ENCODE assay signal across 8 cellular contexts in the genomic region with DNA sequence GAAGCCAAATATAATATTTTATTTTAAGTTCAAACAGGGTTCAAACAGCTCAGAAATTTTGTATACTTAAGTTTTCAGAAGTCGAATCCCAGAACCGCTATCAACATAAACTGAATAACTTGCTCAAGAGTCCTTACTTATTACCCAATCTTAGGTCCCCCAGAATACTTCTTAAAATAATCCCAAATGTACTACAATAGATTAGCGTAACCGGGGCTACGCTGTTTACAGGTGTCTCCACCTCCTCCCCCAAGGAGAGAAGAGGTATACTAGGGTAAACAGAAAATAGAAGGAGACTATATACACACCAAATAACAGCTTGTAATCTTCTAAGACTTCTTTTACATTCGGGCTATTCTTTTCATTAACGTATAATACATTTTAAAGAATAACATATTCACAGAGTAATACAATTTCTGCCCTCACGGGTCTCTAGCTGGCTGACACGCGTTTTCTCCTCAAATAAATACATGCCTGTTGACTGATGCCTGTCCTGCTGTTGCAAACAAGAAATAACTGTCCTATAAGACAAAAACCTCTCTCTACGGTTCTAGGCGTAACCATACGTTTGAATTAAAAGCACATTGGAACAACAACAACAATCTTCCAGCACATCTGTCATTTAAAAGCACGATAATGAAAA. TPM values are rescaled to one million over a fixed set of nuclear protein-coding genes. Genes with fewer than 3 reads are reported as not detected.
DNase-seq lines count a peak whose midpoint lies in the region; ATAC-seq and TF ChIP-seq lines count a peak whose summit lies in the region.

No MANE protein-coding gene starts in this region.

- peaks cover 18% of the 10 kb centered on the region for H3K4me1 Mint-ChIP-seq in WTC11

- H3K27ac ChIP-seq in C4-2B (peak overlapping the region; percentile 86), HL-60 (replicated peaks) (peak overlapping the region; percentile 90)

- no peaks in the 10 kb centered on the region for H3K27me3 Mint-ChIP-seq in WTC11 (ENCODE audit: low read depth)

- no peak for TF ChIP-seq CTCF in C4-2B (conservative IDR thresholded peaks at IDR 0.05)
- no peak for TF ChIP-seq CTCF in HL-60 (IDR thresholded peaks at IDR 0.05; ENCODE audit: insufficient read depth, low read length)
- no peak for TF ChIP-seq CTCF in WTC11 (IDR thresholded peaks at IDR 0.05)

- POLR2A ChIA-PET in WTC11 (lab: Charles Lee) = interaction anchor here (2.6 kb wide), 1 partner anchor 79 kb away, joined by 11 read pairs; a partner anchor contains a TSS

- H3K4me3 ChIP-seq in HL-60 (replicated peaks; ENCODE audit: insufficient read depth, low read length) (peak overlapping the region; percentile 91), skeletal muscle cell (ENCODE audit: low read depth, low read length) (peak overlapping the region; percentile 86)

- ATAC-seq in WTC11 = no peak
- ATAC-seq in GM21390 (IDR thresholded peaks at IDR 0.05; ENCODE audit: unreplicated experiment) = no peak
- ATAC-seq in HG02970 (IDR thresholded peaks at IDR 0.05; ENCODE audit: low FRiP score, unreplicated experiment) = no peak

- H3K36me3 Mint-ChIP-seq in WTC11 = no peaks in the 10 kb centered on the region

- CTCF ChIA-PET in WTC11 (lab: Charles Lee) = interaction anchor here (1.2 to 1.9 kb wide), 2 partner anchors 33 to 66 kb away, joined by 3 to 13 read pairs; no protein-coding TSS in a partner anchor

- H3K27ac Mint-ChIP-seq in WTC11 = peak overlapping the region; percentile 66

- DNase-seq in HL-60 (ENCODE audit: low read depth in 1 of 2, low spot score in 1 of 2) (no peak), WTC11 (ENCODE audit: low spot score) (no peak), germinal center (ENCODE audit: low spot score) (peak; percentile 41), skeletal muscle cell (ENCODE audit: low read depth) (no peak), occipital lobe (lab: John Stamatoyannopoulos, UW) (no peak)

- peak overlapping the region; percentile 88 for H3K4me3 Mint-ChIP-seq in WTC11

- H3K9me3 Mint-ChIP-seq in WTC11 = no peaks in the 10 kb centered on the region

- H3K27me3 ChIP-seq in HL-60 (ENCODE audit: insufficient read depth, poor library complexity, severe bottlenecking) = no peaks in the 10 kb centered on the region

TF ChIP-seq in WTC11, 78 proteins besides CTCF, POLR2A, EP300 and RAD21 (continues in another document):
- no peak for TF ChIP-seq CREB1 (CRISPR knock-in tag; IDR thresholded peaks at IDR 0.05)
- TF ChIP-seq, protein P1, sequence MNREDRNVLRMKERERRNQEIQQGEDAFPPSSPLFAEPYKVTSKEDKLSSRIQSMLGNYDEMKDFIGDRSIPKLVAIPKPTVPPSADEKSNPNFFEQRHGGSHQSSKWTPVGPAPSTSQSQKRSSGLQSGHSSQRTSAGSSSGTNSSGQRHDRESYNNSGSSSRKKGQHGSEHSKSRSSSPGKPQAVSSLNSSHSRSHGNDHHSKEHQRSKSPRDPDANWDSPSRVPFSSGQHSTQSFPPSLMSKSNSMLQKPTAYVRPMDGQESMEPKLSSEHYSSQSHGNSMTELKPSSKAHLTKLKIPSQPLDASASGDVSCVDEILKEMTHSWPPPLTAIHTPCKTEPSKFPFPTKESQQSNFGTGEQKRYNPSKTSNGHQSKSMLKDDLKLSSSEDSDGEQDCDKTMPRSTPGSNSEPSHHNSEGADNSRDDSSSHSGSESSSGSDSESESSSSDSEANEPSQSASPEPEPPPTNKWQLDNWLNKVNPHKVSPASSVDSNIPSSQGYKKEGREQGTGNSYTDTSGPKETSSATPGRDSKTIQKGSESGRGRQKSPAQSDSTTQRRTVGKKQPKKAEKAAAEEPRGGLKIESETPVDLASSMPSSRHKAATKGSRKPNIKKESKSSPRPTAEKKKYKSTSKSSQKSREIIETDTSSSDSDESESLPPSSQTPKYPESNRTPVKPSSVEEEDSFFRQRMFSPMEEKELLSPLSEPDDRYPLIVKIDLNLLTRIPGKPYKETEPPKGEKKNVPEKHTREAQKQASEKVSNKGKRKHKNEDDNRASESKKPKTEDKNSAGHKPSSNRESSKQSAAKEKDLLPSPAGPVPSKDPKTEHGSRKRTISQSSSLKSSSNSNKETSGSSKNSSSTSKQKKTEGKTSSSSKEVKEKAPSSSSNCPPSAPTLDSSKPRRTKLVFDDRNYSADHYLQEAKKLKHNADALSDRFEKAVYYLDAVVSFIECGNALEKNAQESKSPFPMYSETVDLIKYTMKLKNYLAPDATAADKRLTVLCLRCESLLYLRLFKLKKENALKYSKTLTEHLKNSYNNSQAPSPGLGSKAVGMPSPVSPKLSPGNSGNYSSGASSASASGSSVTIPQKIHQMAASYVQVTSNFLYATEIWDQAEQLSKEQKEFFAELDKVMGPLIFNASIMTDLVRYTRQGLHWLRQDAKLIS (CRISPR knock-in tag; IDR thresholded peaks at IDR 0.05; ENCODE audit: borderline replicate concordance) = no peak
- TF ChIP-seq SOX15 (CRISPR knock-in tag; IDR thresholded peaks at IDR 0.05) = no peak
- TF ChIP-seq, protein P2, sequence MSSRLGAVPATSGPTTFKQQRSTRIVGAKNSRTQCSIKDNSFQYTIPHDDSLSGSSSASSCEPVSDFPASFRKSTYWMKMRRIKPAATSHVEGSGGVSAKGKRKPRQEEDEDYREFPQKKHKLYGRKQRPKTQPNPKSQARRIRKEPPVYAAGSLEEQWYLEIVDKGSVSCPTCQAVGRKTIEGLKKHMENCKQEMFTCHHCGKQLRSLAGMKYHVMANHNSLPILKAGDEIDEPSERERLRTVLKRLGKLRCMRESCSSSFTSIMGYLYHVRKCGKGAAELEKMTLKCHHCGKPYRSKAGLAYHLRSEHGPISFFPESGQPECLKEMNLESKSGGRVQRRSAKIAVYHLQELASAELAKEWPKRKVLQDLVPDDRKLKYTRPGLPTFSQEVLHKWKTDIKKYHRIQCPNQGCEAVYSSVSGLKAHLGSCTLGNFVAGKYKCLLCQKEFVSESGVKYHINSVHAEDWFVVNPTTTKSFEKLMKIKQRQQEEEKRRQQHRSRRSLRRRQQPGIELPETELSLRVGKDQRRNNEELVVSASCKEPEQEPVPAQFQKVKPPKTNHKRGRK (CRISPR knock-in tag; IDR thresholded peaks at IDR 0.05; ENCODE audit: borderline replicate concordance) = no peak
- TF ChIP-seq NFE2L1 (CRISPR knock-in tag; IDR thresholded peaks at IDR 0.05) = no peak
- TF ChIP-seq, protein P3, sequence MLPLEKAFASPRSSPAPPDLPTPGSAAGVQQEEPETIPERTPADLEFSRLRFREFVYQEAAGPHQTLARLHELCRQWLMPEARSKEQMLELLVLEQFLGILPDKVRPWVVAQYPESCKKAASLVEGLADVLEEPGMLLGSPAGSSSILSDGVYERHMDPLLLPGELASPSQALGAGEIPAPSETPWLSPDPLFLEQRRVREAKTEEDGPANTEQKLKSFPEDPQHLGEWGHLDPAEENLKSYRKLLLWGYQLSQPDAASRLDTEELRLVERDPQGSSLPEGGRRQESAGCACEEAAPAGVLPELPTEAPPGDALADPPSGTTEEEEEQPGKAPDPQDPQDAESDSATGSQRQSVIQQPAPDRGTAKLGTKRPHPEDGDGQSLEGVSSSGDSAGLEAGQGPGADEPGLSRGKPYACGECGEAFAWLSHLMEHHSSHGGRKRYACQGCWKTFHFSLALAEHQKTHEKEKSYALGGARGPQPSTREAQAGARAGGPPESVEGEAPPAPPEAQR (CRISPR knock-in tag; IDR thresholded peaks at IDR 0.05) = no peak
- TF ChIP-seq PRRX2 (CRISPR knock-in tag; IDR thresholded peaks at IDR 0.05) = no peak
- TF ChIP-seq ESRRA (CRISPR knock-in tag; IDR thresholded peaks at IDR 0.05; ENCODE audit: borderline replicate concordance) = no peak
- no peak for TF ChIP-seq OVOL2 (CRISPR knock-in tag; IDR thresholded peaks at IDR 0.05; ENCODE audit: borderline replicate concordance)
- no peak for TF ChIP-seq NFATC4 (CRISPR knock-in tag; IDR thresholded peaks at IDR 0.05)
- TF ChIP-seq, protein P4, sequence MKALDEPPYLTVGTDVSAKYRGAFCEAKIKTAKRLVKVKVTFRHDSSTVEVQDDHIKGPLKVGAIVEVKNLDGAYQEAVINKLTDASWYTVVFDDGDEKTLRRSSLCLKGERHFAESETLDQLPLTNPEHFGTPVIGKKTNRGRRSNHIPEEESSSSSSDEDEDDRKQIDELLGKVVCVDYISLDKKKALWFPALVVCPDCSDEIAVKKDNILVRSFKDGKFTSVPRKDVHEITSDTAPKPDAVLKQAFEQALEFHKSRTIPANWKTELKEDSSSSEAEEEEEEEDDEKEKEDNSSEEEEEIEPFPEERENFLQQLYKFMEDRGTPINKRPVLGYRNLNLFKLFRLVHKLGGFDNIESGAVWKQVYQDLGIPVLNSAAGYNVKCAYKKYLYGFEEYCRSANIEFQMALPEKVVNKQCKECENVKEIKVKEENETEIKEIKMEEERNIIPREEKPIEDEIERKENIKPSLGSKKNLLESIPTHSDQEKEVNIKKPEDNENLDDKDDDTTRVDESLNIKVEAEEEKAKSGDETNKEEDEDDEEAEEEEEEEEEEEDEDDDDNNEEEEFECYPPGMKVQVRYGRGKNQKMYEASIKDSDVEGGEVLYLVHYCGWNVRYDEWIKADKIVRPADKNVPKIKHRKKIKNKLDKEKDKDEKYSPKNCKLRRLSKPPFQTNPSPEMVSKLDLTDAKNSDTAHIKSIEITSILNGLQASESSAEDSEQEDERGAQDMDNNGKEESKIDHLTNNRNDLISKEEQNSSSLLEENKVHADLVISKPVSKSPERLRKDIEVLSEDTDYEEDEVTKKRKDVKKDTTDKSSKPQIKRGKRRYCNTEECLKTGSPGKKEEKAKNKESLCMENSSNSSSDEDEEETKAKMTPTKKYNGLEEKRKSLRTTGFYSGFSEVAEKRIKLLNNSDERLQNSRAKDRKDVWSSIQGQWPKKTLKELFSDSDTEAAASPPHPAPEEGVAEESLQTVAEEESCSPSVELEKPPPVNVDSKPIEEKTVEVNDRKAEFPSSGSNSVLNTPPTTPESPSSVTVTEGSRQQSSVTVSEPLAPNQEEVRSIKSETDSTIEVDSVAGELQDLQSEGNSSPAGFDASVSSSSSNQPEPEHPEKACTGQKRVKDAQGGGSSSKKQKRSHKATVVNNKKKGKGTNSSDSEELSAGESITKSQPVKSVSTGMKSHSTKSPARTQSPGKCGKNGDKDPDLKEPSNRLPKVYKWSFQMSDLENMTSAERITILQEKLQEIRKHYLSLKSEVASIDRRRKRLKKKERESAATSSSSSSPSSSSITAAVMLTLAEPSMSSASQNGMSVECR (CRISPR knock-in tag; IDR thresholded peaks at IDR 0.05; ENCODE audit: borderline replicate concordance) = no peak
- TF ChIP-seq, protein P5, sequence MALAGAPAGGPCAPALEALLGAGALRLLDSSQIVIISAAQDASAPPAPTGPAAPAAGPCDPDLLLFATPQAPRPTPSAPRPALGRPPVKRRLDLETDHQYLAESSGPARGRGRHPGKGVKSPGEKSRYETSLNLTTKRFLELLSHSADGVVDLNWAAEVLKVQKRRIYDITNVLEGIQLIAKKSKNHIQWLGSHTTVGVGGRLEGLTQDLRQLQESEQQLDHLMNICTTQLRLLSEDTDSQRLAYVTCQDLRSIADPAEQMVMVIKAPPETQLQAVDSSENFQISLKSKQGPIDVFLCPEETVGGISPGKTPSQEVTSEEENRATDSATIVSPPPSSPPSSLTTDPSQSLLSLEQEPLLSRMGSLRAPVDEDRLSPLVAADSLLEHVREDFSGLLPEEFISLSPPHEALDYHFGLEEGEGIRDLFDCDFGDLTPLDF (CRISPR knock-in tag; IDR thresholded peaks at IDR 0.05) = no peak
- no peak for TF ChIP-seq TP53 (CRISPR knock-in tag; IDR thresholded peaks at IDR 0.05)

RNA-seq across cellular contexts. Expression of a gene that starts 1.3 kb away (rescaled TPM):
- 4.9 to 5.7 TPM (median 5.5 TPM) in 3 replicates for total RNA-seq in WTC11 (2021)
- total RNA-seq in occipital lobe = 76.6 TPM

Comparison
In these comparisons a context has a peak if more than half of its experiments do, and no peak if none do; other contexts are left out.
1. RNA of a gene that starts 1.3 kb away (total RNA-seq): 76.6 TPM in occipital lobe (single experiment); 4.9 to 5.7 TPM in WTC11; every median in the first group is over 10 times any median in the second.